In genomic region chr10:98030093-98030821, GRCh38 we compare ENCODE assay signal across 8 cellular contexts. TPM values are rescaled to one million over a fixed set of nuclear protein-coding genes. Genes with fewer than 3 reads are reported as not detected.
DNase-seq lines count a peak whose midpoint lies in the region; ATAC-seq and TF ChIP-seq lines count a peak whose summit lies in the region.

TSS of gene CRTAC1 (minus strand) at chr10:98030621. CDS start at chr10:98030472, 149 bp downstream.

- H3K9me3 Mint-ChIP-seq in MCF 10A (ENCODE audit: unreplicated experiment), result no peaks in the 10 kb centered on the region
- H3K9me3 Mint-ChIP-seq in activated naive CD8-positive, alpha-beta T cell treated with anti-CD3 and anti-CD28 coated beads, Interleukin-2, amount 10 ng/mL, durations not matched to agents 7 days and 5 days, result no peaks in the 10 kb centered on the region
- no peaks in the 10 kb centered on the region for H3K9me3 Mint-ChIP-seq in activated CD4-positive, alpha-beta T cell treated with anti-CD3 and anti-CD28 coated beads, Interleukin-2, amount 10 ng/mL, durations not matched to agents 24 days and 14 days

- no peak within 1 kb of the TSS for H3K27ac ChIP-seq in breast epithelium
- H3K27ac ChIP-seq in iPS-18a (ENCODE audit: low read length), result no peak within 1 kb of the TSS

- DNase-seq in breast epithelium (ENCODE audit: low spot score in 2 of 2) (no peak), MCF 10A (ENCODE audit: unreplicated experiment) (no peak), sciatic nerve (ENCODE audit: low spot score) (peak; percentile 80)
- peak; percentile 34 for DNase-seq in activated naive CD8-positive, alpha-beta T cell treated with anti-CD3 and anti-CD28 coated beads, Interleukin-2, amount 10 ng/mL, durations not matched to agents 7 days and 5 days
- DNase-seq in activated CD4-positive, alpha-beta T cell treated with anti-CD3 and anti-CD28 coated beads, Interleukin-2, amount 10 ng/mL, durations not matched to agents 24 days and 14 days, result no peak
- no peak for DNase-seq in stimulated activated CD4-positive, alpha-beta T cell treated with anti-CD3 and anti-CD28 coated beads, Interleukin-1b, Interleukin-23, amount 100 ng/mL, for 48 hours

- no peak for ATAC-seq in activated naive CD8-positive, alpha-beta T cell treated with anti-CD3 and anti-CD28 coated beads, Interleukin-2, amount 10 ng/mL, durations not matched to agents 7 days and 5 days (ENCODE audit: low read depth)
- ATAC-seq in sciatic nerve (peak; percentile 93), GM19467 (IDR thresholded peaks at IDR 0.05; ENCODE audit: unreplicated experiment) (no peak)

- H3K36me3 ChIP-seq in breast epithelium, result no peaks in the 10 kb centered on the region
- no peaks in the 10 kb centered on the region for H3K36me3 ChIP-seq in iPS-18a (ENCODE audit: control insufficient read depth, low read depth, low read length)

- H3K27me3 ChIP-seq in breast epithelium (peaks cover 0 to 31% of the 10 kb centered on the region in 2 donors), iPS-18a (ENCODE audit: control insufficient read depth, insufficient read depth, low read length) (peaks cover 76% of the 10 kb centered on the region)

- peaks cover 56% of the 10 kb centered on the region for H3K27me3 Mint-ChIP-seq in MCF 10A (ENCODE audit: insufficient read depth, unreplicated experiment)
- peaks cover 70% of the 10 kb centered on the region for H3K27me3 Mint-ChIP-seq in activated naive CD8-positive, alpha-beta T cell treated with anti-CD3 and anti-CD28 coated beads, Interleukin-2, amount 10 ng/mL, durations not matched to agents 7 days and 5 days
- peaks cover 59% of the 10 kb centered on the region for H3K27me3 Mint-ChIP-seq in activated CD4-positive, alpha-beta T cell treated with anti-CD3 and anti-CD28 coated beads, Interleukin-2, amount 10 ng/mL, durations not matched to agents 24 days and 14 days

- no peak for TF ChIP-seq POLR2A in breast epithelium (IDR thresholded peaks at IDR 0.05)

- TF ChIP-seq CTCF in breast epithelium (IDR thresholded peaks at IDR 0.05) (no peak), MCF 10A (IDR thresholded peaks at IDR 0.05; ENCODE audit: unreplicated experiment) (no peak)

- peak within 1 kb of the TSS; percentile 33 to 61 (median 54) for H3K4me3 ChIP-seq in breast epithelium
- peak within 1 kb of the TSS; percentile 59 for H3K4me3 ChIP-seq in iPS-18a (ENCODE audit: low read length)

- H3K4me1 ChIP-seq in breast epithelium (no peaks in the 10 kb centered on the region), iPS-18a (ENCODE audit: control insufficient read depth, low read depth, low read length) (no peaks in the 10 kb centered on the region)

- H3K27ac Mint-ChIP-seq in MCF 10A (ENCODE audit: low read depth, unreplicated experiment), result no peak within 1 kb of the TSS
- no peak within 1 kb of the TSS for H3K27ac Mint-ChIP-seq in activated naive CD8-positive, alpha-beta T cell treated with anti-CD3 and anti-CD28 coated beads, Interleukin-2, amount 10 ng/mL, durations not matched to agents 7 days and 5 days
- H3K27ac Mint-ChIP-seq in activated CD4-positive, alpha-beta T cell treated with anti-CD3 and anti-CD28 coated beads, Interleukin-2, amount 10 ng/mL, durations not matched to agents 24 days and 14 days, result no peak within 1 kb of the TSS

- POLR2A ChIA-PET in MCF 10A (lab: Yijun Ruan, JAX), result no interaction called here
- POLR2A ChIA-PET in activated naive CD8-positive, alpha-beta T cell treated with anti-CD3 and anti-CD28 coated beads, Interleukin-2, amount 10 ng/mL, durations not matched to agents 7 days and 5 days (lab: Charles Lee), result no interaction called here

- no peaks in the 10 kb centered on the region for H3K9me3 ChIP-seq in breast epithelium
- H3K9me3 ChIP-seq in iPS-18a (ENCODE audit: control insufficient read depth, low read depth, low read length), result no peaks in the 10 kb centered on the region

- intact Hi-C loops in breast epithelium (cut with DNase I; ENCODE audit: low total_unique reads) (no loop called here), MCF 10A (cut with micrococcal nuclease) (no loop called here), sciatic nerve (cut with DNase I) (no loop called here)
- intact Hi-C loops in activated CD4-positive, alpha-beta T cell treated with anti-CD3 and anti-CD28 coated beads, Interleukin-2, amount 10 ng/mL, durations not matched to agents 24 days and 14 days (cut with micrococcal nuclease), result no loop called here

- H3K4me1 Mint-ChIP-seq in MCF 10A (ENCODE audit: insufficient read depth, unreplicated experiment), result no peaks in the 10 kb centered on the region
- H3K4me1 Mint-ChIP-seq in activated naive CD8-positive, alpha-beta T cell treated with anti-CD3 and anti-CD28 coated beads, Interleukin-2, amount 10 ng/mL, durations not matched to agents 7 days and 5 days, result peaks cover 4% of the 10 kb centered on the region
- peaks cover 2% of the 10 kb centered on the region for H3K4me1 Mint-ChIP-seq in activated CD4-positive, alpha-beta T cell treated with anti-CD3 and anti-CD28 coated beads, Interleukin-2, amount 10 ng/mL, durations not matched to agents 24 days and 14 days

- H3K4me3 Mint-ChIP-seq in MCF 10A (ENCODE audit: unreplicated experiment), result no peak within 1 kb of the TSS
- H3K4me3 Mint-ChIP-seq in activated naive CD8-positive, alpha-beta T cell treated with anti-CD3 and anti-CD28 coated beads, Interleukin-2, amount 10 ng/mL, durations not matched to agents 7 days and 5 days, result no peak within 1 kb of the TSS
- no peak within 1 kb of the TSS for H3K4me3 Mint-ChIP-seq in activated CD4-positive, alpha-beta T cell treated with anti-CD3 and anti-CD28 coated beads, Interleukin-2, amount 10 ng/mL, durations not matched to agents 24 days and 14 days

- H3K9ac ChIP-seq in iPS-18a (ENCODE audit: low read length), result no peak within 1 kb of the TSS

- BruUV-seq in MCF 10A (replicated peaks; lab: Mats Ljungman, UMichigan), result no TSS peak

- no peaks in the 10 kb centered on the region for H3K36me3 Mint-ChIP-seq in MCF 10A (ENCODE audit: insufficient read depth, unreplicated experiment)
- no peaks in the 10 kb centered on the region for H3K36me3 Mint-ChIP-seq in activated naive CD8-positive, alpha-beta T cell treated with anti-CD3 and anti-CD28 coated beads, Interleukin-2, amount 10 ng/mL, durations not matched to agents 7 days and 5 days
- no peaks in the 10 kb centered on the region for H3K36me3 Mint-ChIP-seq in activated CD4-positive, alpha-beta T cell treated with anti-CD3 and anti-CD28 coated beads, Interleukin-2, amount 10 ng/mL, durations not matched to agents 24 days and 14 days (ENCODE audit: low read depth)

- CTCF ChIA-PET in MCF 10A (lab: Yijun Ruan, JAX), result interaction anchor here (0.6 to 1.3 kb wide), 3 partner anchors 15 to 185 kb away, joined by 3 to 5 read pairs (median 3); no protein-coding TSS in a partner anchor

RNA-seq across cellular contexts. Expression of gene CRTAC1, which starts in this region (rescaled TPM):
- total RNA-seq in breast epithelium (1 to 10 TPM; 1.6 to 4.7 (median 1.9) TPM), MCF 10A (2022) (not detected in 2 replicates), sciatic nerve (23.0 TPM)
- not detected for total RNA-seq in activated naive CD8-positive, alpha-beta T cell treated with anti-CD3 and anti-CD28 coated beads, Interleukin-2, amount 10 ng/mL, durations not matched to agents 7 days and 5 days
- not detected in 2 replicates for total RNA-seq in activated CD4-positive, alpha-beta T cell treated with anti-CD3 and anti-CD28 coated beads, Interleukin-2, amount 10 ng/mL, durations not matched to agents 24 days and 14 days

Comparison
In these comparisons a context has a peak if more than half of its experiments do, and no peak if none do; other contexts are left out.
1. Peak in DNase-seq in activated naive CD8-positive, alpha-beta T cell treated with anti-CD3 and anti-CD28 coated beads, Interleukin-2, amount 10 ng/mL, durations not matched to agents 7 days and 5 days; RNA of the gene not detected or under 1 TPM.